Comparison of ENCODE assay signal across 16 cellular contexts in genomic region chr4:106366026-106366425, GRCh38. TPM values are rescaled to one million over a fixed set of nuclear protein-coding genes. Genes with fewer than 3 reads are reported as not detected.
A peak's percentile ranks its signal among the peaks of the same experiment; 100 is the strongest.
DNase-seq lines count a peak whose midpoint lies in the region; ATAC-seq, FAIRE-seq and TF ChIP-seq lines count a peak whose summit lies in the region.
"Had no signal": no experiment of that assay in that cellular context is flagged by ENCODE, and none has a peak within 500 bp of the region (broad histone marks: within the 10 kb centered on the region; RNA-seq: fewer than 3 reads in every experiment).

No MANE protein-coding gene starts in this region.

- H3K4me3 ChIP-seq in left ventricle myocardium inferior = no peak overlapping the region
- H3K4me3 ChIP-seq in bronchial epithelial cell (ENCODE audit: low read depth, low read length) = no peak overlapping the region
- H3K4me3 ChIP-seq: lower lobe of right lung, tibial artery had no signal

- ATAC-seq in Right ventricle myocardium superior (ENCODE audit: poor library complexity) (no peak), HG02759 (IDR thresholded peaks at IDR 0.05; ENCODE audit: unreplicated experiment) (no peak)
- ATAC-seq: T-helper 17 cell had no signal

- no peak for FAIRE-seq in bronchial epithelial cell (lab: Jason Lieb, UNC)
- FAIRE-seq: A204.1, H54 had no signal

- no peaks in the 10 kb centered on the region for H3K36me3 ChIP-seq in left ventricle myocardium inferior
- no peaks in the 10 kb centered on the region for H3K36me3 ChIP-seq in bronchial epithelial cell (ENCODE audit: control insufficient read depth, insufficient read depth, low read length)
- H3K36me3 ChIP-seq: lower lobe of right lung, tibial artery had no signal

- no peak for DNase-seq in left ventricle myocardium inferior
- no peak for DNase-seq in Right ventricle myocardium superior
- peak; percentile 80 for DNase-seq in bronchial epithelial cell (ENCODE audit: low read depth)
- DNase-seq in kidney glomerular epithelial cell (lab: John Stamatoyannopoulos, UW) = peak; percentile 12
- DNase-seq in RWPE1 (ENCODE audit: low spot score) = no peak
- no peak for DNase-seq in NCI-H510A treated with DMSO at 0.1 percent for 48 hours (lab: John Stamatoyannopoulos, UW)
- no peak for DNase-seq in amniotic stem cell (lab: John Stamatoyannopoulos, UW)
- DNase-seq: lower lobe of right lung; NCI-H1092; stimulated activated CD8-positive, alpha-beta memory T cell treated with anti-CD3 and anti-CD28 coated beads, Interleukin-4, amount 100 ng/mL, for 48 hours; T-helper 17 cell; tibial artery had no signal

- intact Hi-C loops in left ventricle myocardium inferior (cut with micrococcal nuclease) (no loop called here), Right ventricle myocardium superior (cut with DNase I) (no loop called here)

- POLR2A ChIA-PET in RWPE1 (lab: Yijun Ruan, JAX; ENCODE audit: low non-redundant PET) = no interaction called here

- CTCF ChIA-PET in RWPE1 (lab: Yijun Ruan, JAX) = no interaction called here

- H3K27me3 ChIP-seq in left ventricle myocardium inferior (ENCODE audit: low read depth) = no peaks in the 10 kb centered on the region
- H3K27me3 ChIP-seq in bronchial epithelial cell (ENCODE audit: control insufficient read depth, insufficient read depth, low read length) = no peaks in the 10 kb centered on the region
- H3K27me3 ChIP-seq: tibial artery had no signal

- H3K4me1 ChIP-seq in left ventricle myocardium inferior = peaks cover 20% of the 10 kb centered on the region
- H3K4me1 ChIP-seq: lower lobe of right lung had no signal

- no peaks in the 10 kb centered on the region for H3K9me3 ChIP-seq in left ventricle myocardium inferior (replicated peaks)
- H3K9me3 ChIP-seq: lower lobe of right lung, tibial artery had no signal

- H3K27ac ChIP-seq in left ventricle myocardium inferior (replicated peaks) (peak overlapping the region; percentile 29), RWPE1 (no peak overlapping the region)
- H3K27ac ChIP-seq: lower lobe of right lung had no signal

- no peak for TF ChIP-seq CTCF in left ventricle myocardium inferior (IDR thresholded peaks at IDR 0.05; ENCODE audit: borderline replicate concordance)
- TF ChIP-seq CTCF in bronchial epithelial cell (IDR thresholded peaks at IDR 0.05; ENCODE audit: insufficient read depth, low read length, severe bottlenecking) = no peak
- no peak for TF ChIP-seq CTCF in RWPE1 (conservative IDR thresholded peaks at IDR 0.05; ENCODE audit: low read depth)

RNA-seq across cellular contexts. Expression of gene GIMD1, which starts 2.6 kb away (rescaled TPM):
- total RNA-seq in left ventricle myocardium inferior (not detected), Right ventricle myocardium superior (not detected), bronchial epithelial cell (not detected in 2 replicates)
- total RNA-seq: lower lobe of right lung; natural killer cell treated with Interleukin-12 subunit alpha and Interleukin-12 subunit beta and Interleukin-15 and Interleukin-18, amount 100 ng/mL, for 72 hours; T-helper 17 cell had no signal

RNA-seq across cellular contexts. Expression of gene AIMP1, which starts 49.7 kb away (rescaled TPM):
- total RNA-seq in left ventricle myocardium inferior (36.4 TPM), Right ventricle myocardium superior (37.9 TPM), bronchial epithelial cell (26.0 and 27.4 TPM in 2 replicates)

RNA-seq across cellular contexts. Expression of gene TBCK, which starts 50.0 kb away (rescaled TPM):
- total RNA-seq in left ventricle myocardium inferior (20.3 TPM), Right ventricle myocardium superior (17.0 TPM), bronchial epithelial cell (16.3 and 26.1 TPM in 2 replicates)

Comparison
In these comparisons a context has a peak if more than half of its experiments do, and no peak if none do; other contexts are left out.
1. DNase-seq: peak in bronchial epithelial cell (single experiment) and kidney glomerular epithelial cell (single experiment); none in left ventricle myocardium inferior (single experiment), Right ventricle myocardium superior (single experiment), RWPE1 (single experiment), NCI-H510A treated with DMSO at 0.1 percent for 48 hours (single experiment) and amniotic stem cell (single experiment).